22 cellular contexts compared by ENCODE assay signal in the genomic region with DNA sequence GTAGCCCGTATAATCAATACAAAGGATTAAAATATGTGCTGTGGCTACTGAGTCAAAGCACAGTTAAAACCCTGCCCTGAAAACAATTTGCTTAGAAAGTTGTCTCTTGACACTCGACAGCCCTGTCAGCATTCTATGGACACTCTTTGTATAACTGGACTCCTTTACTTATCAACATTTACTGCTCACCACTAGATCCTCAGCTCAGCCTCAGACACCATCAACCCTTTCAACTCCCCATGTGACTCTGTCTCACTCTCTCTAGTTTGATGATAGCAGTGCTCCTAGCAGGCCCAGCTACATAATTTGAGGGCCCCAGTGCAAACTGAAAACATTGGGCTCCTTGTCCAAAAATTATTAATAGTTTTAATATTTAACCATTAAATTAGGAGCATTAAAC.
"Had no signal": no experiment of that assay in that cellular context is flagged by ENCODE, and none has a peak within 500 bp of the region (broad histone marks: within the 10 kb centered on the region; RNA-seq: fewer than 3 reads in every experiment).

No MANE protein-coding gene starts in this region.

- H3K27me3 ChIP-seq: MG63, SJCRH30 had no signal

- DNase-seq: IMR-90, Karpas-422, KG1, MG63, NCI-H1092, NCI-H1105 treated with DMSO at 0.1 percent for 48 hours, NCI-H1436, NCI-H187, NCI-H2029, NCI-H2081 treated with DMSO at 0.1 percent for 48 hours, NCI-H2171, NCI-H226, NCI-H446, NCI-H510A, NCI-H524 treated with DMSO at 0.1 percent for 48 hours, NCI-H69, NCI-H774, RPMI8226, SHP77 treated with DMSO at 0.1 percent for 48 hours, SJCRH30 had no signal

- ATAC-seq: HepG2, SK-N-SH treated with all-trans-retinoic acid at 6 μM for 48 hours had no signal

- H3K4me3 ChIP-seq: MG63, SJCRH30 had no signal

- H3K9me3 ChIP-seq: MG63, SJCRH30 had no signal

- H3K36me3 ChIP-seq: MG63, SJCRH30 had no signal

- H3K27ac ChIP-seq: SJCRH30 had no signal
